In the genomic region with DNA sequence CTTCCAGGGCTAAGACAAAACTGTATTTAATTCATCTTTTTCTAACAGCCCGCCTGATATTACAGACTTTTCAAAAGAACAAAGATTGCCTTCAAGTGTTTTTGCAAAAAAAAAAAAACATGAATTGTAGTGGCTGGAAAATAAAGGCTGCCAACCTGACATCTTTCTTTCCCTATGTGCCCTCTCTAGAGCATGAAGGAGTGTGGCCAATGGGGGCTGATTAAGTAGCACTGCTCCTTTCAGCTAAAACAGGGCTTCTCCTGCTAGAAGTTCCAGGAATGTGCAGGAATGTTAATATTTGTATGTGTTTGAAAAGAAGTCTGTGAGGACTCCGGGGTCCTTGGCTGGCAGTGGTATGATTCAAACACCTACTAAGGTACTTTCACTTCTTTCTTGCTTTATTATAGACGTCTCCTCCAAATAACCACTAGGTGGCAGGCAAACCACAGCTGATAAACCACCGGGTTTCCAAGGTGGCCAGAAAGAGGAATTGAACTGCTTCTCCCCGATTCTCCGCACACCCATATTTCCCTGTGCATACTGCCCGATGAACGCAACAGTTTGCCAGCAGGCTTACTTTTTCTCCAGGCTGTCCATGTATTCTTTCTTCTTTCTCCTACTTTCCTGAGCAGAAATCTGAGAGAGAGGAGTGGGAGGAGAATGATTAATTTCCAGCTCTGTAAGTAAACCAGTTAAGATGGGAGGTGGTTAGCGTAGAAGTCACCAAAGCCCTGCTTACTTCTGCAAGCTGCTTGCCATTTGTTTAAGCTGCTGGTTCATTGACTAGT, we compare ENCODE assay signal across 8 cellular contexts. TPM values are rescaled to one million over a fixed set of nuclear protein-coding genes. Genes with fewer than 3 reads are reported as not detected.
DNase-seq lines count a peak whose midpoint lies in the region; ATAC-seq and TF ChIP-seq lines count a peak whose summit lies in the region.

No MANE protein-coding gene starts in this region.

- H3K4me3 ChIP-seq in A673 (ENCODE audit: low read depth, low read length, poor library complexity, severe bottlenecking) (no peak overlapping the region), body of pancreas (no peak overlapping the region)

- ATAC-seq in GM18517 (IDR thresholded peaks at IDR 0.05; ENCODE audit: unreplicated experiment) (peak; percentile 85), HG02973 (IDR thresholded peaks at IDR 0.05; ENCODE audit: unreplicated experiment) (peak; percentile 69), body of pancreas (peak; percentile 67)

- H3K4me1 ChIP-seq in A673 (ENCODE audit: insufficient read depth, low read length, poor library complexity, severe bottlenecking) (peaks cover 11% of the 10 kb centered on the region), body of pancreas (no peaks in the 10 kb centered on the region)

- POLR2A ChIA-PET in A673 (lab: Charles Lee; ENCODE audit: low non-redundant PET): no interaction called here

- WGBS in body of pancreas, 2 donors: 26 to 27% methylated on average over 9 of the region's 9 CpGs

- no peak overlapping the region for H3K27ac ChIP-seq in A673 (ENCODE audit: low read depth, low read length, poor library complexity, severe bottlenecking)
- peak overlapping the region in 1 of 4 donors; percentile 26 for H3K27ac ChIP-seq in body of pancreas

- H3K36me3 ChIP-seq in A673 (ENCODE audit: insufficient read depth, low read length, poor library complexity, severe bottlenecking) (no peaks in the 10 kb centered on the region), body of pancreas (replicated peaks in 1 of 2; ENCODE audit: insufficient read depth in 1 of 2, low read depth in 2 of 2) (peaks cover 7 to 22% of the 10 kb centered on the region in 2 donors)

- no peaks in the 10 kb centered on the region for H3K9me3 ChIP-seq in A673 (ENCODE audit: low read depth, low read length, poor library complexity, severe bottlenecking)
- no peaks in the 10 kb centered on the region for H3K9me3 ChIP-seq in body of pancreas

- TF ChIP-seq CTCF in A673 (conservative IDR thresholded peaks at IDR 0.05; ENCODE audit: low read depth, low read length) (peak; percentile 82), body of pancreas (IDR thresholded peaks at IDR 0.05) (peak; percentile 70 to 86 (median 82))

- H3K27me3 ChIP-seq in A673 (replicated peaks; ENCODE audit: insufficient read depth, low read depth, low read length, poor library complexity) (no peaks in the 10 kb centered on the region), body of pancreas (no peaks in the 10 kb centered on the region)

- CTCF ChIA-PET in A673 (lab: Charles Lee): interaction anchor here (0.6 to 1.4 kb wide), 5 partner anchors 11 to 835 kb away, joined by 3 to 8 read pairs (median 4); no protein-coding TSS in a partner anchor

- DNase-seq in A673 (ENCODE audit: low spot score): peak; percentile 81
- peak; percentile 64 for DNase-seq in NCI-H2029 (lab: John Stamatoyannopoulos, UW)
- DNase-seq in T-helper 22 cell (ENCODE audit: low read depth): peak; percentile 16
- DNase-seq in body of pancreas: peak; percentile 59 to 72 (median 60)
- peak; percentile 92 for DNase-seq in inferior parietal cortex (ENCODE audit: extremely low spot score)
- DNase-seq in stimulated activated CD4-positive, alpha-beta T cell treated with anti-CD3 and anti-CD28 coated beads, Interleukin-15, amount 100 ng/mL, for 48 hours (ENCODE audit: low read depth in 2 of 2): peak; percentile 22 to 30

- intact Hi-C loops in A673 (cut with micrococcal nuclease; ENCODE audit: unreplicated experiment) (loop anchor here (1.0 to 10.0 kb wide), 3 partner anchors 106 to 835 kb away; no protein-coding TSS in a partner anchor), body of pancreas (cut with DNase I) (loop anchor here (2.0 kb wide), 1 partner anchor 105 kb away; no protein-coding TSS in a partner anchor)

- TF ChIP-seq POLR2A in body of pancreas (IDR thresholded peaks at IDR 0.05): no peak

- BruUV-seq in A673 (replicated peaks; lab: Mats Ljungman, UMichigan): no TSS peak

RNA-seq across cellular contexts. Expression of gene DGKI, which starts 56.8 kb away (rescaled TPM):
- total RNA-seq in A673 (2021) (0.39 TPM in 1 of 2 replicates, not detected in the other), body of pancreas (1 to 10 TPM in 1 of 2 donors, not detected in 1; 2.6 TPM)

Comparison
In these comparisons a context has a peak if more than half of its experiments do, and no peak if none do; other contexts are left out.
1. DNase-seq: peak in every context shown above with its lines; median percentile 92 in inferior parietal cortex; 81 in A673; 64 in NCI-H2029; 60 in body of pancreas; 26 in stimulated activated CD4-positive, alpha-beta T cell treated with anti-CD3 and anti-CD28 coated beads, Interleukin-15, amount 100 ng/mL, for 48 hours; 16 in T-helper 22 cell.